Comparison of ENCODE assay signal across 8 cellular contexts in the genomic region with DNA sequence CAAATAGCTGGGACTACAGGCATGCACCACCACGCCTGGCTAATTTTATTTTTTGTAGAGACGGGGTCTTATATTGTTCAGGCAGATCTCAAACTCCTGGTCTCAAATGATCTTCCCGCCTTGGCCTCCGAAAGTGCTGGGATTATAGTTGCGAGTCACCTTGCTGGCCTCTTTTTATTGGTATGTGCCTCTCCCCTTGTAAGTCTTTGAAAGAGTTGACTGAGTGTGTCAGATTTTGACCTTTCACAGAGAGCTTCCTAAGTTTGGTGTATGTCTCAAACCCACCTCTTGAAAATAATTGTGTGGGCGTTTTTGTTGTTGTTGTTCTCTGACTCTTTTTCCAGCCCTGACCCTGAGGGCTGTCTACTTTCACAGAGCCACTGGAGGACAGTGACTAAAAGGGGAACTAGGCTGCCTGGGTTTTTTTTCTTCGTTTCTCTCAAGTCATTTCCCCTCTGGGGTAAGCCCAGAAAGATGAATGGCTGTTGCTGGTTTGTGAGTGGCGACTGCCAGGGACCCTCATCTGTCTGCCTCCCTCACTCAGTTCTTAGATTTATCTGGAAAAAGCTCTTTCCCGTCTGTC.
DNase-seq lines count a peak whose midpoint lies in the region; ATAC-seq, FAIRE-seq and TF ChIP-seq lines count a peak whose summit lies in the region.

No MANE protein-coding gene starts in this region.

- FAIRE-seq in GM12892 (lab: Jason Lieb, UNC), result peak; percentile 70

- ATAC-seq in GM21515 (IDR thresholded peaks at IDR 0.05; ENCODE audit: unreplicated experiment) (peak; percentile 73), HG03196 (IDR thresholded peaks at IDR 0.05; ENCODE audit: unreplicated experiment) (no peak)

- DNase-seq in GM12892 (ENCODE audit: insufficient read length) (peak; percentile 40), LoVo (ENCODE audit: low spot score) (peak; percentile 51), medulla oblongata (ENCODE audit: extremely low spot score) (peak; percentile 74), NCI-H524 (lab: John Stamatoyannopoulos, UW) (no peak), NCI-H2029 (lab: John Stamatoyannopoulos, UW) (no peak)
- no peak for DNase-seq in activated CD4-positive, CD25-positive, alpha-beta regulatory T cell (lab: John Stamatoyannopoulos, UW)

- no peak for TF ChIP-seq POLR2A in GM12892 (IDR thresholded peaks at IDR 0.05; ENCODE audit: low read depth, low read length)

Comparison
In these comparisons a context has a peak if more than half of its experiments do, and no peak if none do; other contexts are left out.
1. DNase-seq: peak in GM12892 (single experiment), LoVo (single experiment) and medulla oblongata (single experiment); none in activated CD4-positive, CD25-positive, alpha-beta regulatory T cell (0 of 4), NCI-H524 (0 of 2) and NCI-H2029 (single experiment).